Comparison of ENCODE assay signal across 15 cellular contexts in genomic region chr5:172303090-172303995, GRCh38. TPM values are rescaled to one million over a fixed set of nuclear protein-coding genes. Genes with fewer than 3 reads are reported as not detected.
A peak's percentile ranks its signal among the peaks of the same experiment; 100 is the strongest.
DNase-seq lines count a peak whose midpoint lies in the region; ATAC-seq and TF ChIP-seq lines count a peak whose summit lies in the region.
"Had no signal": no experiment of that assay in that cellular context is flagged by ENCODE, and none has a peak within 500 bp of the region (broad histone marks: within the 10 kb centered on the region; RNA-seq: fewer than 3 reads in every experiment).

No MANE protein-coding gene starts in this region.

- no peak overlapping the region for H2AFZ ChIP-seq in IMR-90 (replicated peaks; ENCODE audit: low read length, poor library complexity)

- WGBS in IMR-90 (ENCODE audit: extremely low coverage in 2 of 2, insufficient read length in 1 of 2), 2 experiments: 67% methylated on average over 1 of the region's 6 CpGs; no CpG with 5 or more reads in 1 of the 2 experiments

- H2BK120ac ChIP-seq in IMR-90 (ENCODE audit: low read depth, low read length): no peak overlapping the region

- H3K9me1 ChIP-seq in IMR-90 (ENCODE audit: insufficient read depth, low read length): peaks cover 2% of the 10 kb centered on the region; the same call in 1 of the 2 replicates

- DNase-seq in EH (ENCODE audit: low read depth) (peak; percentile 22), IMR-90 (no peak), SK-N-MC (ENCODE audit: low read depth, low spot score) (no peak), foreskin keratinocyte (peak in 1 of 2 donors; percentile 75), left colon (no peak), GM03348 (ENCODE audit: low spot score) (no peak), left ventricle myocardium superior (no peak)
- no peak for DNase-seq in effector CD4-positive, alpha-beta T cell
- DNase-seq: activated B cell treated with CpG ODN at 0.5 μM for 24 hours; activated T-cell treated with anti-CD3 and anti-CD28 coated beads, Interleukin-2, amount 50 U/mL, for 1 hour; NCI-H1694 treated with DMSO at 0.1 percent for 48 hours; RPMI8226; stimulated activated CD4-positive, alpha-beta T cell treated with anti-CD3 and anti-CD28 coated beads, Interleukin-4, amount 100 ng/mL, for 1 hour had no signal

- H2BK5ac ChIP-seq in IMR-90 (ENCODE audit: low read depth, low read length, poor library complexity, severe bottlenecking): no peak overlapping the region

- H3K9ac ChIP-seq in IMR-90 (ENCODE audit: low read depth, low read length): no peak overlapping the region
- no peak overlapping the region for H3K9ac ChIP-seq in SK-N-MC (ENCODE audit: insufficient read length)

- TF ChIP-seq RAD21 in IMR-90 (IDR thresholded peaks at IDR 0.05; ENCODE audit: low read length): no peak

- intact Hi-C loops in IMR-90 (cut with micrococcal nuclease): loop anchor here (5.0 kb wide), 1 partner anchor 149 kb away; the partner anchor contains the start of gene SH3PXD2B
- intact Hi-C loops in left colon (cut with DNase I, micrococcal nuclease): no loop called here
- intact Hi-C loops in left ventricle myocardium superior (cut with micrococcal nuclease): no loop called here

- H3K14ac ChIP-seq in IMR-90 (replicated peaks; ENCODE audit: low read depth, low read length): no peak overlapping the region

- H3K4ac ChIP-seq in IMR-90 (ENCODE audit: low read depth, low read length): no peak overlapping the region

- no peak for TF ChIP-seq POLR2A in IMR-90 (IDR thresholded peaks at IDR 0.05; ENCODE audit: low read depth, low read length)

- H2AK5ac ChIP-seq in IMR-90 (ENCODE audit: low read depth, low read length): no peak overlapping the region

- ATAC-seq in IMR-90 (ENCODE audit: low read depth) (peak; percentile 35; the same call in 1 of the 2 replicates), foreskin keratinocyte (peak; percentile 62), left colon (no peak), left ventricle myocardium superior (no peak)

- H3K27me3 ChIP-seq in IMR-90 (ENCODE audit: control insufficient read depth, insufficient read depth, low read length) (no peaks in the 10 kb centered on the region), foreskin keratinocyte (no peaks in the 10 kb centered on the region)
- H3K27me3 ChIP-seq: cardiac muscle cell had no signal

- H2BK15ac ChIP-seq in IMR-90 (ENCODE audit: low read depth, low read length): no peak overlapping the region

- no peak overlapping the region for H3K56ac ChIP-seq in IMR-90 (ENCODE audit: extremely low read depth, insufficient read depth, low read length)

- H3K4me2 ChIP-seq in IMR-90 (ENCODE audit: low read depth, low read length): no peak overlapping the region

- CTCF ChIA-PET in IMR-90 (lab: Yijun Ruan, JAX): interaction anchor here (0.6 to 1.0 kb wide), 2 partner anchors 68 to 141 kb away, joined by 3 to 7 read pairs; no protein-coding TSS in a partner anchor

- peaks cover 2% of the 10 kb centered on the region; the same call in 1 of the 2 replicates for H3K9me3 ChIP-seq in IMR-90 (ENCODE audit: control insufficient read depth, insufficient read depth, low read length)
- H3K9me3 ChIP-seq in SK-N-MC (ENCODE audit: low read depth, low read length): no peaks in the 10 kb centered on the region

- H3K4me1 ChIP-seq in IMR-90 (ENCODE audit: control insufficient read depth, insufficient read depth, low read length): peaks cover 2% of the 10 kb centered on the region; the same call in 1 of the 2 replicates
- H3K4me1 ChIP-seq in foreskin keratinocyte: no peaks in the 10 kb centered on the region

- H2BK20ac ChIP-seq in IMR-90 (ENCODE audit: low read depth, low read length): no peak overlapping the region

- no peaks in the 10 kb centered on the region for H4K20me1 ChIP-seq in IMR-90 (ENCODE audit: insufficient read depth, low read length)

- H3K36me3 ChIP-seq in IMR-90 (ENCODE audit: control insufficient read depth, insufficient read depth, low read length) (no peaks in the 10 kb centered on the region), SK-N-MC (ENCODE audit: insufficient read depth, low read length) (no peaks in the 10 kb centered on the region)
- H3K36me3 ChIP-seq: cardiac muscle cell had no signal

- H4K5ac ChIP-seq in IMR-90 (ENCODE audit: low read depth, low read length): no peak overlapping the region

- no peak overlapping the region for H3K4me3 ChIP-seq in IMR-90 (ENCODE audit: insufficient read depth, low read depth, low read length)
- no peak overlapping the region for H3K4me3 ChIP-seq in SK-N-MC
- H3K4me3 ChIP-seq: cardiac muscle cell had no signal

- H2AK9ac ChIP-seq in IMR-90 (replicated peaks; ENCODE audit: low read depth, low read length, poor library complexity): no peak overlapping the region

- no TSS peak for BruUV-seq in IMR-90 (replicated peaks; lab: Mats Ljungman, UMichigan)

- in situ Hi-C loops in IMR-90 (cut with MboI; ENCODE audit: low sequenced_read_pairs): no loop called here

- TF ChIP-seq CTCF in IMR-90 (conservative IDR thresholded peaks at IDR 0.05; ENCODE audit: low read depth, low read length) (no peak), foreskin keratinocyte (conservative IDR thresholded peaks at IDR 0.05) (no peak)

- H3K27ac ChIP-seq in IMR-90 (ENCODE audit: insufficient read depth, low read length) (no peak overlapping the region), SK-N-MC (peak overlapping the region; percentile 53; the same call in 1 of the 2 replicates), foreskin keratinocyte (no peak overlapping the region)
- H3K27ac ChIP-seq: C4-2B, cardiac muscle cell had no signal

- no peaks in the 10 kb centered on the region for H3K79me1 ChIP-seq in IMR-90 (ENCODE audit: low read depth in 1 of 2, low read length in 2 of 2)

- no peak overlapping the region for H4K8ac ChIP-seq in IMR-90 (ENCODE audit: low read depth in 2 of 2, low read length in 2 of 2)

- no peak overlapping the region for H3K18ac ChIP-seq in IMR-90 (ENCODE audit: low read depth, low read length)

- no peak overlapping the region for H4K91ac ChIP-seq in IMR-90 (ENCODE audit: insufficient read depth, low read depth, low read length)

- dilution Hi-C loops in IMR-90 (cut with HindIII; ENCODE audit: low sequenced_read_pairs, unreplicated experiment): no loop called here

- POLR2A ChIA-PET in IMR-90 (lab: Charles Lee; ENCODE audit: unreplicated experiment): no interaction called here

- no peak overlapping the region for H3K23ac ChIP-seq in IMR-90 (ENCODE audit: low read depth, low read length)

TF ChIP-seq in IMR-90, 13 proteins besides CTCF, POLR2A, EP300 and RAD21:
- TF ChIP-seq RCOR1 (IDR thresholded peaks at IDR 0.05; ENCODE audit: insufficient replicate concordance, low read length) (no peak), FOS (IDR thresholded peaks at IDR 0.05; ENCODE audit: low read depth, low read length) (no peak), BHLHE40 (IDR thresholded peaks at IDR 0.05; ENCODE audit: low read depth, low read length) (no peak), CEBPB (IDR thresholded peaks at IDR 0.05; ENCODE audit: low read depth, low read length) (no peak), MAFK (IDR thresholded peaks at IDR 0.05; ENCODE audit: low read depth, low read length) (no peak), USF2 (IDR thresholded peaks at IDR 0.05; ENCODE audit: low read depth, low read length) (no peak), SMC3 (IDR thresholded peaks at IDR 0.05; ENCODE audit: low read depth, low read length) (no peak), ELK1 (IDR thresholded peaks at IDR 0.05; ENCODE audit: borderline replicate concordance, low read depth, low read length) (no peak), RFX5 (IDR thresholded peaks at IDR 0.05; ENCODE audit: low read depth, low read length) (no peak), CHD1 (IDR thresholded peaks at IDR 0.05; ENCODE audit: low read depth, low read length) (no peak), NFE2L2 (IDR thresholded peaks at IDR 0.05; ENCODE audit: low read depth, low read length) (no peak), MXI1 (IDR thresholded peaks at IDR 0.05; ENCODE audit: borderline replicate concordance, low read depth, low read length) (no peak), MAZ (IDR thresholded peaks at IDR 0.05; ENCODE audit: borderline replicate concordance, low read depth, low read length) (no peak)

RNA-seq across cellular contexts. Expression of gene UBTD2, which starts 19.8 kb away (rescaled TPM):
- total RNA-seq in IMR-90 (2012; rRNA removed) (20.6 and 25.6 TPM in 2 replicates), foreskin keratinocyte (17.1 and 18.7 TPM in 2 replicates), left colon (10 to 100 TPM; 20.9 to 25.1 TPM), left ventricle myocardium superior (8.7 TPM)
- polyA plus RNA-seq in IMR-90 (2012; rRNA removed) (9.3 and 11.2 TPM in 2 replicates), foreskin keratinocyte (9.9 and 10.2 TPM in 2 replicates)
- polyA plus RNA-seq in IMR-90 (2012; cell fraction: cytosol; rRNA removed): 3.7 and 4.8 TPM in 2 replicates
- polyA plus RNA-seq in IMR-90 (2012; cell fraction: nucleus; rRNA removed; ENCODE audit: low replicate concordance): 1.3 and 8.1 TPM in 2 replicates

Comparison
In these comparisons a context has a peak if more than half of its experiments do, and no peak if none do; other contexts are left out.
1. ATAC-seq: peak in IMR-90 (single experiment) and foreskin keratinocyte (single experiment); none in left colon (single experiment) and left ventricle myocardium superior (single experiment).